ENCODE assay signal across 8 cellular contexts in genomic region chr9:113221800-113222481, GRCh38. TPM values are rescaled to one million over a fixed set of nuclear protein-coding genes. Genes with fewer than 3 reads are reported as not detected.
A peak's percentile ranks its signal among the peaks of the same experiment; 100 is the strongest.
DNase-seq lines count a peak whose midpoint lies in the region; ATAC-seq, FAIRE-seq and TF ChIP-seq lines count a peak whose summit lies in the region.

No MANE protein-coding gene starts in this region.

- H3K4me2 ChIP-seq in Loucy (ENCODE audit: low read depth, low read length, poor library complexity, severe bottlenecking): peak overlapping the region; percentile 88

- ATAC-seq in HG02852 (IDR thresholded peaks at IDR 0.05; ENCODE audit: unreplicated experiment) (no peak), HG03108 (IDR thresholded peaks at IDR 0.05; ENCODE audit: unreplicated experiment) (no peak)

- H3K27me3 ChIP-seq in Loucy (ENCODE audit: insufficient read depth, low read length, poor library complexity, severe bottlenecking) (no peaks in the 10 kb centered on the region), stomach smooth muscle (ENCODE audit: control insufficient read depth in 1 of 2, insufficient read depth in 2 of 2, low read length in 2 of 2) (no peaks in the 10 kb centered on the region)

- peak overlapping the region; percentile 94 for H3K4me3 ChIP-seq in Loucy (ENCODE audit: low read length, poor library complexity, severe bottlenecking)
- H3K4me3 ChIP-seq in astrocyte of the cerebellum (ENCODE audit: low read depth, low read length): peak overlapping the region; percentile 89
- peak overlapping the region; percentile 78 to 93 for H3K4me3 ChIP-seq in kidney (ENCODE audit: low read length in 2 of 2)
- peak overlapping the region; percentile 91 to 98 for H3K4me3 ChIP-seq in stomach smooth muscle (ENCODE audit: low read length in 2 of 2)

- H3K9me3 ChIP-seq in Loucy (ENCODE audit: insufficient read depth, low read depth, low read length): no peaks in the 10 kb centered on the region
- H3K9me3 ChIP-seq in kidney (ENCODE audit: control insufficient read depth in 1 of 2, low read length in 2 of 2): no peaks in the 10 kb centered on the region
- no peaks in the 10 kb centered on the region for H3K9me3 ChIP-seq in stomach smooth muscle (ENCODE audit: control insufficient read depth in 2 of 2, low read length in 2 of 2)

- H3K9ac ChIP-seq in Loucy (ENCODE audit: low read depth, low read length, poor library complexity, severe bottlenecking) (peak overlapping the region; percentile 89), kidney (ENCODE audit: low read length in 2 of 2) (peak overlapping the region; percentile 85 to 91), stomach smooth muscle (ENCODE audit: low read length in 2 of 2) (peak overlapping the region; percentile 85 to 87)

- no peaks in the 10 kb centered on the region for H3K9me2 ChIP-seq in Loucy (replicated peaks; ENCODE audit: low read depth, low read length)

- peaks cover 14% of the 10 kb centered on the region for H4K20me1 ChIP-seq in Loucy (ENCODE audit: insufficient read depth, low read length, poor library complexity, severe bottlenecking)

- H3F3A ChIP-seq in Loucy (ENCODE audit: low read depth): no peaks in the 10 kb centered on the region

- H3K27ac ChIP-seq in C4-2B (peak overlapping the region; percentile 79), kidney (ENCODE audit: low read depth in 2 of 2, low read length in 2 of 2) (peak overlapping the region; percentile 71 to 78), stomach smooth muscle (ENCODE audit: low read length) (peak overlapping the region; percentile 71)

- H3K79me2 ChIP-seq in Loucy (ENCODE audit: insufficient read depth, low read length): peaks cover 55% of the 10 kb centered on the region

- intact Hi-C loops in kidney (cut with DNase I): no loop called here

- in situ Hi-C loops in astrocyte of the cerebellum (cut with HindIII; ENCODE audit: low sequenced_read_pairs): no loop called here

- H3K36me3 ChIP-seq in Loucy (ENCODE audit: insufficient read depth, low read length): no peaks in the 10 kb centered on the region
- no peaks in the 10 kb centered on the region for H3K36me3 ChIP-seq in kidney (ENCODE audit: control insufficient read depth in 1 of 2, insufficient read depth in 2 of 2, low read length in 2 of 2)
- no peaks in the 10 kb centered on the region for H3K36me3 ChIP-seq in stomach smooth muscle (ENCODE audit: control insufficient read depth in 2 of 2, insufficient read depth in 2 of 2, low read length in 2 of 2)

- peaks cover 48% of the 10 kb centered on the region for H3K4me1 ChIP-seq in Loucy (ENCODE audit: insufficient read depth, low read length, poor library complexity, severe bottlenecking)
- H3K4me1 ChIP-seq in kidney (ENCODE audit: control insufficient read depth in 1 of 2, insufficient read depth in 1 of 2, low read depth in 1 of 2, low read length in 2 of 2): peaks cover 16 to 21% of the 10 kb centered on the region in 2 donors
- H3K4me1 ChIP-seq in stomach smooth muscle (ENCODE audit: control insufficient read depth, insufficient read depth, low read length): peaks cover 19% of the 10 kb centered on the region

- FAIRE-seq in kidney (lab: Jason Lieb, UNC): no peak

- DNase-seq in astrocyte of the cerebellum (ENCODE audit: low read depth) (no peak), kidney (no peak)
- DNase-seq in activated CD4-positive, CD25-positive, alpha-beta regulatory T cell treated with anti-CD3 and anti-CD28 coated beads, Interleukin-2, amount 50 U/mL, for 72 hours: no peak

- H2AFZ ChIP-seq in Loucy (ENCODE audit: low read length): peak overlapping the region; percentile 92

- no peak for TF ChIP-seq CTCF in C4-2B (conservative IDR thresholded peaks at IDR 0.05)
- TF ChIP-seq CTCF in Loucy (conservative IDR thresholded peaks at IDR 0.05; ENCODE audit: low read length): no peak
- TF ChIP-seq CTCF in astrocyte of the cerebellum (IDR thresholded peaks at IDR 0.05; ENCODE audit: low read depth, low read length, missing control alignments): no peak
- TF ChIP-seq CTCF in kidney (IDR thresholded peaks at IDR 0.05; ENCODE audit: borderline replicate concordance, extremely low read depth, insufficient read depth): no peak

RNA-seq across cellular contexts. Expression of gene SLC31A1, which starts 0.6 kb away (rescaled TPM):
- total RNA-seq in kidney: 19.5 TPM
- 20.1 TPM for polyA plus RNA-seq in kidney (ENCODE audit: insufficient read depth, low read depth, low replicate concordance)

RNA-seq across cellular contexts. Expression of gene FKBP15, which starts 0.9 kb away (rescaled TPM):
- total RNA-seq in kidney: 34.8 TPM
- 11.0 TPM for polyA plus RNA-seq in kidney (ENCODE audit: insufficient read depth, low read depth, low replicate concordance)

RNA-seq across cellular contexts. Expression of gene CDC26, which starts 53.4 kb away (rescaled TPM):
- total RNA-seq in kidney: 28.5 TPM
- polyA plus RNA-seq in kidney (ENCODE audit: insufficient read depth, low read depth, low replicate concordance): 76.2 TPM

RNA-seq across cellular contexts. Expression of gene PRPF4, which starts 53.5 kb away (rescaled TPM):
- total RNA-seq in kidney: 20.0 TPM
- 12.8 TPM for polyA plus RNA-seq in kidney (ENCODE audit: insufficient read depth, low read depth, low replicate concordance)
